Comparison of ENCODE assay signal across 5 cellular contexts in genomic region chr4:4529412-4529811, GRCh38.
"Had no signal": no experiment of that assay in that cellular context is flagged by ENCODE, and none has a peak within 500 bp of the region (broad histone marks: within the 10 kb centered on the region; RNA-seq: fewer than 3 reads in every experiment).

No MANE protein-coding gene starts in this region.

- H2AFZ ChIP-seq: GM23338 had no signal

- H3K4me3 Mint-ChIP-seq: GM23338, H9, IgD-negative memory B cell had no signal

- DNase-seq: H9, HCEC 1CT, KBM-7 had no signal

- H3K27ac Mint-ChIP-seq: GM23338, IgD-negative memory B cell had no signal

- H3K4me2 ChIP-seq: GM23338 had no signal

- H3K9me3 Mint-ChIP-seq: GM23338, H9, IgD-negative memory B cell had no signal

- H3K4me3 ChIP-seq: GM23338 had no signal

- H3K27me3 Mint-ChIP-seq: IgD-negative memory B cell had no signal

- ATAC-seq: GM23338 had no signal
